8 cellular contexts compared by ENCODE assay signal in the genomic region with DNA sequence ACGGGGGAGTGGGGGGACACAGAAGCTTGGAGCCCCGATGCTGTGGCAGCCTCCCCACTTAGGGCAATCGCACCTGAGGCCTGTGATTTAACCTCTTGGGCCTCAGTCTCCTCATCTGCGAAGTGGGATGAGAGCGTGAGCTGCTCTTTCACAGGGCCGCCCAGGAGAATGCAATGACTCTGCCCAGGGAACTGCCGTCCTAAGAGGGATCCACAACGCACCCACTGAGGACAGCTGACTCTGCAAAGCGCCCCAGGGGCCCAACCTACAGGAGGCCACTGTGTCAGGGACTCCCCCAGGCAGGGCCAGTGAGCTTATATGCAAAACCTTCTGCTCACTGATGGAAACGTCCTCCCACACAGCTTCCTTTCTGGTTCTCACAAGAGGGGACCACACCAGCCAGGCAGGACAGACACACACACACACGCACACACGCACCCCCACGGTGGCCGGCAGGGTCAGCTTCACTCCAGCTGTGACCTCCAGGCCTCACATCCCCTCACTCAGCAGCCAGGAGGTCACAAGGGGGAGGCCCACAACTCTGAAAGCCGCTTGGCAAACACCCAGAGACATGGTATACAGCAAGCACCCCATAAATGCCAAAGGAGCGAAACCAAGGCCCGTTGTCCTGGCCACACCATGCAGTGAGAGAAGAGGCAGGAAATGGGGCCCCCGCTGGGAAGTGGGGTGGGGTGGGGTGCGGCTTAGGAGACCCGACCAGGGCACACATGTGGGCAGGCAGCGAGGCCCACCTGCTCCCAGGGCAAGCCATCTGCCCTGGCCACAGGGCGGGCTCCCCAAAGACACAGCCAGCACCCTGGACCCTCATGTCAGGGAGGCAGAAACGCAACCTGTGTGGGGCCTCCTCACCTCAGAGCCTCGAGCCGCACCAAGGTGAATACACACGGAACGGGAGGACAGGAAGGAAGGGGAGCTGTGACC.
A peak's percentile ranks its signal among the peaks of the same experiment; 100 is the strongest.
DNase-seq lines count a peak whose midpoint lies in the region; ATAC-seq lines count a peak whose summit lies in the region.

No MANE protein-coding gene starts in this region.

- peak; percentile 55 for DNase-seq in stimulated activated naive CD4-positive, alpha-beta T cell treated with Interleukin-2 at 50 U/mL for 16 hours (lab: John Stamatoyannopoulos, UW)
- DNase-seq in stimulated activated naive CD4-positive, alpha-beta T cell (lab: John Stamatoyannopoulos, UW) = no peak
- peak; percentile 75 to 79 for DNase-seq in activated T-cell treated with anti-CD3 and anti-CD28 coated beads, Interleukin-2, amount 50 U/mL, for 48 hours
- peak; percentile 48 to 66 for DNase-seq in stimulated activated CD8-positive, alpha-beta memory T cell treated with anti-CD3 and anti-CD28 coated beads, Interleukin-2, amount 100 ng/mL, for 48 hours (ENCODE audit: low read depth in 2 of 2)
- no peak for DNase-seq in NCI-H1436 treated with DMSO at 0.1 percent for 48 hours (lab: John Stamatoyannopoulos, UW)
- DNase-seq in NCI-H510A treated with DMSO at 0.1 percent for 48 hours (lab: John Stamatoyannopoulos, UW) = no peak
- no peak for DNase-seq in left lobe of liver (ENCODE audit: low spot score)

- ATAC-seq in HG03196 (IDR thresholded peaks at IDR 0.05; ENCODE audit: unreplicated experiment) (peak; percentile 89), left lobe of liver (no peak)

Comparison
In these comparisons a context has a peak if more than half of its experiments do, and no peak if none do; other contexts are left out.
1. DNase-seq: peak in stimulated activated naive CD4-positive, alpha-beta T cell treated with Interleukin-2 at 50 U/mL for 16 hours (single experiment), activated T-cell treated with anti-CD3 and anti-CD28 coated beads, Interleukin-2, amount 50 U/mL, for 48 hours (2 of 2) and stimulated activated CD8-positive, alpha-beta memory T cell treated with anti-CD3 and anti-CD28 coated beads, Interleukin-2, amount 100 ng/mL, for 48 hours (2 of 2); none in stimulated activated naive CD4-positive, alpha-beta T cell (0 of 6), NCI-H1436 treated with DMSO at 0.1 percent for 48 hours (single experiment), NCI-H510A treated with DMSO at 0.1 percent for 48 hours (single experiment) and left lobe of liver (single experiment).